In genomic region chr9:88388886-88389617, GRCh38 we compare ENCODE assay signal across 8 cellular contexts. TPM values are rescaled to one million over a fixed set of nuclear protein-coding genes. Genes with fewer than 3 reads are reported as not detected.
DNase-seq lines count a peak whose midpoint lies in the region; ATAC-seq, FAIRE-seq and TF ChIP-seq lines count a peak whose summit lies in the region.

No MANE protein-coding gene starts in this region.

- H3K4me1 ChIP-seq in iPS-20b (ENCODE audit: insufficient read depth, low read length) (peaks cover 22% of the 10 kb centered on the region; the same call in 1 of the 2 replicates), gastrocnemius medialis (no peaks in the 10 kb centered on the region)

- no peak; the same call in 1 of the 2 replicates for TF ChIP-seq POLR2A in H54 (IDR thresholded peaks at IDR 0.05; ENCODE audit: low read depth, low read length)
- TF ChIP-seq POLR2A in gastrocnemius medialis (IDR thresholded peaks at IDR 0.05) = no peak

- no TSS peak for BruUV-seq in MCF 10A (replicated peaks; lab: Mats Ljungman, UMichigan)

- H3K4me3 ChIP-seq in iPS-20b (ENCODE audit: low read length) (peak overlapping the region; percentile 85), gastrocnemius medialis (peak overlapping the region; percentile 54 to 67 (median 60))

- CTCF ChIA-PET in GM10248 (lab: Yijun Ruan, JAX) = no interaction called here
- CTCF ChIA-PET in MCF 10A (lab: Yijun Ruan, JAX) = no interaction called here

- peaks cover 9% of the 10 kb centered on the region for H3K36me3 Mint-ChIP-seq in T-helper 2 cell treated with Interferon-gamma antibody and Interleukin-4, amounts not matched to agents 5 μg/mL and 100 μg/mL, for 36 hours (ENCODE audit: low read depth)
- peaks cover 19% of the 10 kb centered on the region for H3K36me3 Mint-ChIP-seq in MCF 10A (ENCODE audit: insufficient read depth, unreplicated experiment)

- peak overlapping the region; percentile 93 for H3K9ac ChIP-seq in iPS-20b (ENCODE audit: low read depth, low read length)

- H3K36me3 ChIP-seq in iPS-20b (ENCODE audit: insufficient read depth, low read depth, low read length) = peaks cover 11% of the 10 kb centered on the region
- no peaks in the 10 kb centered on the region for H3K36me3 ChIP-seq in gastrocnemius medialis

- H3K27ac ChIP-seq in iPS-20b (ENCODE audit: low read length) (peak overlapping the region; percentile 79), gastrocnemius medialis (peak overlapping the region; percentile 48 to 68 (median 60))

- H3K9me3 Mint-ChIP-seq in T-helper 2 cell treated with Interferon-gamma antibody and Interleukin-4, amounts not matched to agents 5 μg/mL and 100 μg/mL, for 36 hours = no peaks in the 10 kb centered on the region
- no peaks in the 10 kb centered on the region for H3K9me3 Mint-ChIP-seq in MCF 10A (ENCODE audit: unreplicated experiment)

- in situ Hi-C loops in gastrocnemius medialis (cut with MboI; ENCODE audit: low sequenced_read_pairs in 4 of 4) (no loop called here), GM13977 (cut with MboI; ENCODE audit: low pct_unique_long_range_greater_than_20kb, low sequenced_read_pairs, unreplicated experiment) (no loop called here)

- FAIRE-seq in H54 (lab: Jason Lieb, UNC) = peak; percentile 67

- POLR2A ChIA-PET in GM10248 (lab: Yijun Ruan, JAX) (no interaction called here), MCF 10A (lab: Yijun Ruan, JAX) (interaction anchor here (1.2 to 2.3 kb wide), 3 partner anchors 14 to 313 kb away, joined by 4 to 9 read pairs (median 7); no protein-coding TSS in a partner anchor)

- DNase-seq in GM10248 (ENCODE audit: extremely low spot score) (peak; percentile 62), H54 (ENCODE audit: insufficient read length, low spot score) (peak; percentile 75), MCF 10A (ENCODE audit: unreplicated experiment) (peak; percentile 69), gastrocnemius medialis (peak in 1 of 2 donors; percentile 3), GM13977 (ENCODE audit: low spot score) (no peak)
- DNase-seq in T-helper 2 cell treated with Interferon-gamma antibody and Interleukin-4, amounts not matched to agents 5 μg/mL and 100 μg/mL, for 36 hours (ENCODE audit: low spot score) = peak; percentile 50

- no peaks in the 10 kb centered on the region for H3K27me3 Mint-ChIP-seq in T-helper 2 cell treated with Interferon-gamma antibody and Interleukin-4, amounts not matched to agents 5 μg/mL and 100 μg/mL, for 36 hours (ENCODE audit: low read depth)
- no peaks in the 10 kb centered on the region for H3K27me3 Mint-ChIP-seq in MCF 10A (ENCODE audit: insufficient read depth, unreplicated experiment)

- H3K27me3 ChIP-seq in iPS-20b (ENCODE audit: insufficient read depth, low read length) (peaks cover 7% of the 10 kb centered on the region; the same call in 1 of the 2 replicates), gastrocnemius medialis (peaks cover 0 to 6% (median 0%) of the 10 kb centered on the region in 3 donors)

- intact Hi-C loops in MCF 10A (cut with micrococcal nuclease) = loop anchor here (1.0 to 5.0 kb wide), 5 partner anchors 146 to 414 kb away; partner anchors contain the start of genes CDK20 and NXNL2
- intact Hi-C loops in gastrocnemius medialis (cut with DNase I; ENCODE audit: low total_unique reads) = loop anchor here (2.0 kb wide), 1 partner anchor 662 kb away; the partner anchor contains the start of gene CTSL

- H3K4me3 Mint-ChIP-seq in T-helper 2 cell treated with Interferon-gamma antibody and Interleukin-4, amounts not matched to agents 5 μg/mL and 100 μg/mL, for 36 hours = peak overlapping the region; percentile 93
- peak overlapping the region; percentile 99 for H3K4me3 Mint-ChIP-seq in MCF 10A (ENCODE audit: unreplicated experiment)

- H3K9me3 ChIP-seq in iPS-20b (ENCODE audit: insufficient read depth, low read depth, low read length) = no peaks in the 10 kb centered on the region
- H3K9me3 ChIP-seq in gastrocnemius medialis = no peaks in the 10 kb centered on the region

- peak; percentile 12 to 31 for ATAC-seq in gastrocnemius medialis

- no peak for TF ChIP-seq CTCF in GM10248 (IDR thresholded peaks at IDR 0.05; ENCODE audit: control extremely low read depth, extremely low read depth, low read depth, missing control alignments)
- peak; percentile 24; the same call in 1 of the 2 replicates for TF ChIP-seq CTCF in LNCAP (IDR thresholded peaks at IDR 0.05)
- no peak for TF ChIP-seq CTCF in MCF 10A (IDR thresholded peaks at IDR 0.05; ENCODE audit: unreplicated experiment)
- TF ChIP-seq CTCF in gastrocnemius medialis (IDR thresholded peaks at IDR 0.05 in 4 of 5, conservative IDR thresholded peaks at IDR 0.05 in 1 of 5) = peak in 1 of 5 experiments; percentile 17
- no peak for TF ChIP-seq CTCF in GM13977 (IDR thresholded peaks at IDR 0.05; ENCODE audit: extremely low read depth, insufficient read depth, missing control alignments)

- peak overlapping the region; percentile 89 for H3K27ac Mint-ChIP-seq in T-helper 2 cell treated with Interferon-gamma antibody and Interleukin-4, amounts not matched to agents 5 μg/mL and 100 μg/mL, for 36 hours
- H3K27ac Mint-ChIP-seq in MCF 10A (ENCODE audit: low read depth, unreplicated experiment) = peak overlapping the region; percentile 51

- peaks cover 28% of the 10 kb centered on the region for H3K4me1 Mint-ChIP-seq in T-helper 2 cell treated with Interferon-gamma antibody and Interleukin-4, amounts not matched to agents 5 μg/mL and 100 μg/mL, for 36 hours (ENCODE audit: low read depth)
- peaks cover 26% of the 10 kb centered on the region for H3K4me1 Mint-ChIP-seq in MCF 10A (ENCODE audit: insufficient read depth, unreplicated experiment)

RNA-seq across cellular contexts. Expression of gene SPIN1, which starts 0.8 kb away (rescaled TPM):
- total RNA-seq in MCF 10A (2022) (75.1 and 80.9 TPM in 2 replicates), gastrocnemius medialis (10 to 100 TPM in 1 of 4 donors, 1 to 10 TPM in 3; 5.5 to 11.9 (median 6.6) TPM)
